ENCODE assay signal across 24 cellular contexts in genomic region chr2:75003276-75003675, GRCh38.
"Had no signal": no experiment of that assay in that cellular context is flagged by ENCODE, and none has a peak within 500 bp of the region (broad histone marks: within the 10 kb centered on the region; RNA-seq: fewer than 3 reads in every experiment).

No MANE protein-coding gene starts in this region.

- H3K9ac ChIP-seq: neural progenitor cell had no signal

- H3K4me2 ChIP-seq: neural progenitor cell had no signal

- ATAC-seq: left lung; lower lobe of right lung; natural killer cell; stimulated activated effector memory CD8-positive, alpha-beta T cell treated with anti-CD3 and anti-CD28 coated beads, Interleukin-12 subunit alpha, Interleukin-12 subunit beta, amount 100 ng/mL, for 72 hours; stimulated activated naive CD8-positive, alpha-beta T cell treated with anti-CD3 and anti-CD28 coated beads, Interleukin-15, Interleukin-2, amounts not matched to agents 100 U/mL and 50 U/mL, for 24 hours had no signal

- H3K27ac ChIP-seq: colonic mucosa, esophagus squamous epithelium, left lung, lower lobe of right lung, neural progenitor cell, ovary, right atrium auricular region, suprapubic skin, thyroid gland had no signal

- H3K36me3 Mint-ChIP-seq: natural killer cell; stimulated activated effector memory CD8-positive, alpha-beta T cell treated with anti-CD3 and anti-CD28 coated beads, Interleukin-12 subunit alpha, Interleukin-12 subunit beta, amount 100 ng/mL, for 72 hours had no signal

- FAIRE-seq: islet of Langerhans, urothelium cell line had no signal

- H3K4me1 Mint-ChIP-seq: memory B cell; natural killer cell; stimulated activated effector memory CD8-positive, alpha-beta T cell treated with anti-CD3 and anti-CD28 coated beads, Interleukin-12 subunit alpha, Interleukin-12 subunit beta, amount 100 ng/mL, for 72 hours had no signal

- DNase-seq: colonic mucosa; dermis blood vessel endothelial cell; esophagus squamous epithelium; foreskin melanocyte; head of caudate nucleus; hippocampal formation; left lung; lower lobe of right lung; natural killer cell; nucleus accumbens; ovary; stimulated activated CD4-positive, alpha-beta T cell treated with anti-CD3 and anti-CD28 coated beads, Interleukin-4, amount 100 ng/mL, for 1 hour; stimulated activated CD8-positive, alpha-beta memory T cell treated with anti-CD3 and anti-CD28 coated beads, Interleukin-4, amount 100 ng/mL, for 48 hours; stimulated activated naive CD8-positive, alpha-beta T cell treated with anti-CD3 and anti-CD28 coated beads, Interleukin-15, Interleukin-2, amounts not matched to agents 100 U/mL and 50 U/mL, for 24 hours; thyroid gland had no signal

- H3K4me3 ChIP-seq: colonic mucosa, esophagus squamous epithelium, left lung, lower lobe of right lung, neural progenitor cell, ovary, right atrium auricular region, suprapubic skin, thyroid gland had no signal

- H3K27me3 ChIP-seq: colonic mucosa, esophagus squamous epithelium, left lung, neural progenitor cell, ovary, right atrium auricular region, suprapubic skin, thyroid gland had no signal

- H3K27me3 Mint-ChIP-seq: memory B cell, type B pancreatic cell had no signal

- H2AFZ ChIP-seq: neural progenitor cell had no signal

- H3K4me3 Mint-ChIP-seq: memory B cell; mesothelial cell of epicardium; natural killer cell; neural progenitor cell; stimulated activated effector memory CD8-positive, alpha-beta T cell treated with anti-CD3 and anti-CD28 coated beads, Interleukin-12 subunit alpha, Interleukin-12 subunit beta, amount 100 ng/mL, for 72 hours; type B pancreatic cell had no signal

- H3K27ac Mint-ChIP-seq: memory B cell; mesothelial cell of epicardium; natural killer cell; neural progenitor cell; stimulated activated effector memory CD8-positive, alpha-beta T cell treated with anti-CD3 and anti-CD28 coated beads, Interleukin-12 subunit alpha, Interleukin-12 subunit beta, amount 100 ng/mL, for 72 hours; type B pancreatic cell had no signal

- H3K9me3 ChIP-seq: colonic mucosa, esophagus squamous epithelium, lower lobe of right lung, ovary, suprapubic skin, thyroid gland had no signal

- H3K4me1 ChIP-seq: colonic mucosa, esophagus squamous epithelium, left lung, lower lobe of right lung, neural progenitor cell, right atrium auricular region, suprapubic skin, thyroid gland had no signal

- H3K9me3 Mint-ChIP-seq: memory B cell; natural killer cell; neural progenitor cell; stimulated activated effector memory CD8-positive, alpha-beta T cell treated with anti-CD3 and anti-CD28 coated beads, Interleukin-12 subunit alpha, Interleukin-12 subunit beta, amount 100 ng/mL, for 72 hours; type B pancreatic cell had no signal

- H3K36me3 ChIP-seq: colonic mucosa, esophagus squamous epithelium, left lung, lower lobe of right lung, neural progenitor cell, ovary, right atrium auricular region, suprapubic skin, thyroid gland had no signal
